ENCODE assay signal across 7 cellular contexts in the genomic region with DNA sequence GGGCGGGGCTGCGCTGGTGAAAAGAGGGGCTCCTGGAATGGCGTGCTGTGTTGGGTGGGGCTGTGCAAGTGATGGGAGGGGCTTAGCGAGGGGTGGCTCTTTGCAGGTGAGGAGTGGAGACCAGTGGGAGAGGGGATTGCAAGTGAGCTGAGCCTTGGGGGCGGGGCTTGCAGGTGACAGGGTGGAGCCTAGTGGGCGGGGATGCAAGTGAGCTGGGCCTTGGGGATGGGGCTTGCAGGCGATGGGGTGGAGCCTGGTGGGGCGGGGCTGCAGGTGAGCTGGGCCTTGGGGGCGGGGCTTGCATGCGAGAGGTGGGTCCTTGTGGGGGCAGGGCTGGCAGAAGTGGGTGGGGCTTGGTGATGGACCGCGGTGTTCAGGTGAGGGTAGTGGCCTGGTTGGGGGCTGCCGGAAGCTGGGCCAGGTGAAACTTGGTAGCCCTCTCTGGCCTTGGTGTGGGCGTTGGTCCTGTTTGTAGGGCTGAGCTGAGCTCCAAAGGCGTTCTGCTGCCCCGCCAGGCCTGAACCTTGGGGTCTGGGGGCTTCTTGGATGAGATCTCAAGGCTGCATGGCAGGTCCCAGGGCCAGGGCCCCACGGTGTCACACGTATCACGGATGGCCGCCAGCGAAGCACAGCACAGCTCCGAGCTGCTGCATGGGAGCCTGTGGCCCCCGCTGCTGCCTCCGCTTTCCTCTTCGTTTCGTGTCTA. TPM values are rescaled to one million over a fixed set of nuclear protein-coding genes. Genes with fewer than 3 reads are reported as not detected.
DNase-seq lines count a peak whose midpoint lies in the region; ATAC-seq, FAIRE-seq and TF ChIP-seq lines count a peak whose summit lies in the region.

No MANE protein-coding gene starts in this region.

- H3K4me1 ChIP-seq in HUES6 (ENCODE audit: control insufficient read depth, insufficient read depth, low read length) (peaks cover 6% of the 10 kb centered on the region), right cardiac atrium (ENCODE audit: control insufficient read depth, insufficient read depth, low read length) (peaks cover 3% of the 10 kb centered on the region)

- H3K9me3 Mint-ChIP-seq in activated CD8-positive, alpha-beta T cell treated with anti-CD3 and anti-CD28 coated beads, Interleukin-2, amount 10 ng/mL, durations not matched to agents 7 days and 5 days (ENCODE audit: insufficient read depth), result no peaks in the 10 kb centered on the region

- peak overlapping the region; percentile 53 for H3K4me3 ChIP-seq in HUES6 (ENCODE audit: low read depth, low read length)
- H3K4me3 ChIP-seq in right cardiac atrium (ENCODE audit: low read length), result peak overlapping the region; percentile 55
- peak overlapping the region in 6 of 7 experiments; percentile 21 to 91 (median 82) for H3K4me3 ChIP-seq in skin epidermis

- peak overlapping the region; percentile 76 for H3K4me3 Mint-ChIP-seq in activated CD8-positive, alpha-beta T cell treated with anti-CD3 and anti-CD28 coated beads, Interleukin-2, amount 10 ng/mL, durations not matched to agents 7 days and 5 days

- DNase-seq in GM12891 (ENCODE audit: insufficient read length, low spot score) (peak; percentile 69), right cardiac atrium (peak in 1 of 3 donors; percentile 77), D721Med (ENCODE audit: insufficient read length, low spot score) (no peak)
- DNase-seq in activated CD8-positive, alpha-beta T cell treated with anti-CD3 and anti-CD28 coated beads, Interleukin-2, amount 10 ng/mL, durations not matched to agents 7 days and 5 days, result no peak

- FAIRE-seq in GM12891 (lab: Jason Lieb, UNC) (no peak), D721Med (lab: Jason Lieb, UNC) (no peak)

- H3K27me3 Mint-ChIP-seq in activated CD8-positive, alpha-beta T cell treated with anti-CD3 and anti-CD28 coated beads, Interleukin-2, amount 10 ng/mL, durations not matched to agents 7 days and 5 days (ENCODE audit: low read depth), result peaks cover 25% of the 10 kb centered on the region

- 47% methylated on average over 26 of the region's 26 CpGs for WGBS in right cardiac atrium

- intact Hi-C loops in right cardiac atrium (cut with DNase I), result no loop called here

- no peak for TF ChIP-seq POLR2A in GM12891 (IDR thresholded peaks at IDR 0.05; ENCODE audit: low read depth, low read length)

- H3K27me3 ChIP-seq in HUES6 (ENCODE audit: control insufficient read depth, insufficient read depth, low read length) (no peaks in the 10 kb centered on the region), right cardiac atrium (ENCODE audit: control insufficient read depth, insufficient read depth) (no peaks in the 10 kb centered on the region)

- peaks cover 16% of the 10 kb centered on the region for H3K36me3 Mint-ChIP-seq in activated CD8-positive, alpha-beta T cell treated with anti-CD3 and anti-CD28 coated beads, Interleukin-2, amount 10 ng/mL, durations not matched to agents 7 days and 5 days (ENCODE audit: low read depth)

- CTCF ChIA-PET in activated CD8-positive, alpha-beta T cell treated with anti-CD3 and anti-CD28 coated beads, Interleukin-2, amount 10 ng/mL, durations not matched to agents 7 days and 5 days (lab: Charles Lee), result interaction anchor here (1.3 to 1.5 kb wide), 2 partner anchors 20 to 24 kb away, joined by 4 to 5 read pairs; no protein-coding TSS in a partner anchor

- ATAC-seq in GM21526 (IDR thresholded peaks at IDR 0.05; ENCODE audit: low FRiP score, unreplicated experiment), result peak; percentile 36
- no peak for ATAC-seq in activated CD8-positive, alpha-beta T cell treated with anti-CD3 and anti-CD28 coated beads, Interleukin-2, amount 10 ng/mL, durations not matched to agents 7 days and 5 days
- no peak for ATAC-seq in right cardiac atrium

- H3K9me3 ChIP-seq in HUES6 (ENCODE audit: control insufficient read depth, insufficient read depth, low read depth, low read length) (no peaks in the 10 kb centered on the region), right cardiac atrium (ENCODE audit: control insufficient read depth, low read length) (no peaks in the 10 kb centered on the region)

- H3K4me1 Mint-ChIP-seq in activated CD8-positive, alpha-beta T cell treated with anti-CD3 and anti-CD28 coated beads, Interleukin-2, amount 10 ng/mL, durations not matched to agents 7 days and 5 days (ENCODE audit: low read depth), result peaks cover 14% of the 10 kb centered on the region

- TF ChIP-seq CTCF in D721Med (IDR thresholded peaks at IDR 0.05; ENCODE audit: insufficient read depth, missing control alignments), result no peak

- POLR2A ChIA-PET in activated CD8-positive, alpha-beta T cell treated with anti-CD3 and anti-CD28 coated beads, Interleukin-2, amount 10 ng/mL, durations not matched to agents 7 days and 5 days (lab: Charles Lee), result interaction anchor here (0.6 to 1.3 kb wide), 7 partner anchors 9 to 787 kb away, joined by 3 to 4 read pairs (median 4); no protein-coding TSS in a partner anchor

- H3K9ac ChIP-seq in HUES6 (ENCODE audit: low read length), result peak overlapping the region; percentile 21

- peak overlapping the region; percentile 36; the same call in 1 of the 2 replicates for H3K27ac ChIP-seq in HUES6 (ENCODE audit: low read depth, low read length)
- H3K27ac ChIP-seq in right cardiac atrium (ENCODE audit: low read length), result no peak overlapping the region
- peak overlapping the region in 2 of 21 experiments; percentile 2 to 33 for H3K27ac ChIP-seq in skin epidermis

- peak overlapping the region; percentile 88 for H3K27ac Mint-ChIP-seq in activated CD8-positive, alpha-beta T cell treated with anti-CD3 and anti-CD28 coated beads, Interleukin-2, amount 10 ng/mL, durations not matched to agents 7 days and 5 days

- peaks cover 16% of the 10 kb centered on the region for H3K36me3 ChIP-seq in HUES6 (ENCODE audit: control insufficient read depth, insufficient read depth, low read length)

TF ChIP-seq in GM12891, 5 proteins besides CTCF, POLR2A, EP300 and RAD21:
- no peak for TF ChIP-seq TAF1 (IDR thresholded peaks at IDR 0.05; ENCODE audit: low read depth, low read length)
- TF ChIP-seq POLR2AphosphoS5 (IDR thresholded peaks at IDR 0.05; ENCODE audit: low read depth, low read length), result no peak
- no peak for TF ChIP-seq POU2F2 (IDR thresholded peaks at IDR 0.05; ENCODE audit: low read depth, low read length)
- TF ChIP-seq PAX5 (IDR thresholded peaks at IDR 0.05; ENCODE audit: insufficient read depth, low read length, severe bottlenecking), result no peak

RNA-seq across cellular contexts. Expression of a gene that starts 0.7 kb away (rescaled TPM):
- polyA plus RNA-seq in GM12891 (2012; ENCODE audit: low read depth, missing spikeins), result 43.0 TPM
- 10 to 100 TPM; 47.5 TPM for total RNA-seq in activated CD8-positive, alpha-beta T cell treated with anti-CD3 and anti-CD28 coated beads, Interleukin-2, amount 10 ng/mL, durations not matched to agents 7 days and 5 days
- 10 to 100 TPM; 54.1 to 78.4 (median 73.3) TPM for total RNA-seq in right cardiac atrium
- 67.8 TPM for polyA plus RNA-seq in right cardiac atrium
